In genomic region chr5:114447084-114447773, GRCh38 we compare ENCODE assay signal across 10 cellular contexts.
DNase-seq lines count a peak whose midpoint lies in the region; ATAC-seq and TF ChIP-seq lines count a peak whose summit lies in the region.
"Had no signal": no experiment of that assay in that cellular context is flagged by ENCODE, and none has a peak within 500 bp of the region (broad histone marks: within the 10 kb centered on the region; RNA-seq: fewer than 3 reads in every experiment).

No MANE protein-coding gene starts in this region.

- no peaks in the 10 kb centered on the region for H3K9me3 Mint-ChIP-seq in Calu3 (ENCODE audit: low read depth, unreplicated experiment)
- no peaks in the 10 kb centered on the region for H3K9me3 Mint-ChIP-seq in activated CD8-positive, alpha-beta memory T cell treated with anti-CD3 and anti-CD28 coated beads, Interleukin-2, amount 10 ng/mL, durations not matched to agents 7 days and 5 days (ENCODE audit: low read depth)
- no peaks in the 10 kb centered on the region for H3K9me3 Mint-ChIP-seq in activated CD4-positive, alpha-beta memory T cell treated with anti-CD3 and anti-CD28 coated beads, Interleukin-2, amount 10 ng/mL, durations not matched to agents 7 days and 5 days

- H3K4me3 ChIP-seq in OCI-LY1 (ENCODE audit: low read depth, low read length, poor library complexity, severe bottlenecking): no peak overlapping the region
- H3K4me3 ChIP-seq: MG63 had no signal

- no peak overlapping the region for H3K27ac Mint-ChIP-seq in Calu3 (ENCODE audit: unreplicated experiment)
- H3K27ac Mint-ChIP-seq in activated CD8-positive, alpha-beta memory T cell treated with anti-CD3 and anti-CD28 coated beads, Interleukin-2, amount 10 ng/mL, durations not matched to agents 7 days and 5 days: no peak overlapping the region
- no peak overlapping the region for H3K27ac Mint-ChIP-seq in activated CD4-positive, alpha-beta memory T cell treated with anti-CD3 and anti-CD28 coated beads, Interleukin-2, amount 10 ng/mL, durations not matched to agents 7 days and 5 days

- H3K27me3 ChIP-seq in OCI-LY1 (ENCODE audit: insufficient read depth, low read length) (no peaks in the 10 kb centered on the region), foreskin keratinocyte (peaks cover 2% of the 10 kb centered on the region)
- H3K27me3 ChIP-seq: MG63 had no signal

- POLR2A ChIA-PET in activated CD4-positive, alpha-beta memory T cell treated with anti-CD3 and anti-CD28 coated beads, Interleukin-2, amount 10 ng/mL, durations not matched to agents 7 days and 5 days (lab: Charles Lee): no interaction called here

- no peaks in the 10 kb centered on the region for H3K36me3 ChIP-seq in OCI-LY1 (ENCODE audit: insufficient read depth, low read length)
- H3K36me3 ChIP-seq: MG63 had no signal

- no peak overlapping the region for H3K4me2 ChIP-seq in OCI-LY1 (ENCODE audit: low read length)

- no peaks in the 10 kb centered on the region for H3K4me1 Mint-ChIP-seq in Calu3 (ENCODE audit: low read depth, unreplicated experiment)
- H3K4me1 Mint-ChIP-seq in activated CD8-positive, alpha-beta memory T cell treated with anti-CD3 and anti-CD28 coated beads, Interleukin-2, amount 10 ng/mL, durations not matched to agents 7 days and 5 days: no peaks in the 10 kb centered on the region
- H3K4me1 Mint-ChIP-seq in activated CD4-positive, alpha-beta memory T cell treated with anti-CD3 and anti-CD28 coated beads, Interleukin-2, amount 10 ng/mL, durations not matched to agents 7 days and 5 days: no peaks in the 10 kb centered on the region

- no peaks in the 10 kb centered on the region for H3K79me2 ChIP-seq in OCI-LY1 (ENCODE audit: insufficient read depth, low read length)

- ATAC-seq in GM21390 (IDR thresholded peaks at IDR 0.05; ENCODE audit: unreplicated experiment) (peak; percentile 46), foreskin keratinocyte (peak; percentile 40), HG02970 (IDR thresholded peaks at IDR 0.05; ENCODE audit: low FRiP score, unreplicated experiment) (no peak)
- ATAC-seq in activated CD8-positive, alpha-beta memory T cell treated with anti-CD3 and anti-CD28 coated beads, Interleukin-2, amount 10 ng/mL, durations not matched to agents 7 days and 5 days: no peak

- H3K9ac ChIP-seq in OCI-LY1 (ENCODE audit: low read length): no peak overlapping the region

- H3K9me3 ChIP-seq in OCI-LY1 (ENCODE audit: low read length): no peaks in the 10 kb centered on the region
- H3K9me3 ChIP-seq: MG63 had no signal

- no peaks in the 10 kb centered on the region for H3F3A ChIP-seq in OCI-LY1 (ENCODE audit: insufficient read depth, low read length)

- no peaks in the 10 kb centered on the region for H3K9me2 ChIP-seq in OCI-LY1 (ENCODE audit: low read depth, low read length)

- no peak overlapping the region for H3K4me3 Mint-ChIP-seq in Calu3 (ENCODE audit: low read depth, unreplicated experiment)
- H3K4me3 Mint-ChIP-seq in activated CD8-positive, alpha-beta memory T cell treated with anti-CD3 and anti-CD28 coated beads, Interleukin-2, amount 10 ng/mL, durations not matched to agents 7 days and 5 days: no peak overlapping the region
- H3K4me3 Mint-ChIP-seq in activated CD4-positive, alpha-beta memory T cell treated with anti-CD3 and anti-CD28 coated beads, Interleukin-2, amount 10 ng/mL, durations not matched to agents 7 days and 5 days: no peak overlapping the region

- H3K4me1 ChIP-seq in OCI-LY1 (ENCODE audit: insufficient read depth, low read length, severe bottlenecking) (no peaks in the 10 kb centered on the region), foreskin keratinocyte (no peaks in the 10 kb centered on the region)

- DNase-seq in Calu3 (no peak), foreskin keratinocyte (peak in 1 of 2 donors; percentile 7), NCI-H187 (lab: John Stamatoyannopoulos, UW) (no peak)
- no peak for DNase-seq in activated CD8-positive, alpha-beta memory T cell treated with anti-CD3 and anti-CD28 coated beads, Interleukin-2, amount 10 ng/mL, durations not matched to agents 7 days and 5 days
- no peak for DNase-seq in activated CD4-positive, alpha-beta memory T cell treated with anti-CD3 and anti-CD28 coated beads, Interleukin-2, amount 10 ng/mL, durations not matched to agents 7 days and 5 days
- DNase-seq: activated CD8-positive, alpha-beta memory T cell treated with anti-CD3 and anti-CD28 coated beads, Interleukin-2, amount 50 U/mL, for 4 hours; MG63 had no signal

- no TSS peak for BruUV-seq in Calu3 (replicated peaks; lab: Mats Ljungman, UMichigan)

- CTCF ChIA-PET in Calu3 (lab: Charles Lee): interaction anchor here (0.9 to 1.6 kb wide), 2 partner anchors 87 to 835 kb away, joined by 7 to 12 read pairs; no protein-coding TSS in a partner anchor
- CTCF ChIA-PET in activated CD8-positive, alpha-beta memory T cell treated with anti-CD3 and anti-CD28 coated beads, Interleukin-2, amount 10 ng/mL, durations not matched to agents 7 days and 5 days (lab: Charles Lee): interaction anchor here (1.3 kb wide), 1 partner anchor 767 kb away, joined by 4 read pairs; no protein-coding TSS in a partner anchor
- CTCF ChIA-PET in activated CD4-positive, alpha-beta memory T cell treated with anti-CD3 and anti-CD28 coated beads, Interleukin-2, amount 10 ng/mL, durations not matched to agents 7 days and 5 days (lab: Charles Lee): interaction anchor here (0.9 to 1.3 kb wide), 3 partner anchors 8 to 835 kb away, joined by 3 read pairs; no protein-coding TSS in a partner anchor

- peaks cover 50% of the 10 kb centered on the region for H3K27me3 Mint-ChIP-seq in Calu3 (ENCODE audit: unreplicated experiment)
- H3K27me3 Mint-ChIP-seq in activated CD8-positive, alpha-beta memory T cell treated with anti-CD3 and anti-CD28 coated beads, Interleukin-2, amount 10 ng/mL, durations not matched to agents 7 days and 5 days: no peaks in the 10 kb centered on the region
- H3K27me3 Mint-ChIP-seq in activated CD4-positive, alpha-beta memory T cell treated with anti-CD3 and anti-CD28 coated beads, Interleukin-2, amount 10 ng/mL, durations not matched to agents 7 days and 5 days: peaks cover 5% of the 10 kb centered on the region

- H2AFZ ChIP-seq in OCI-LY1 (ENCODE audit: low read length): no peak overlapping the region

- H3K27ac ChIP-seq in OCI-LY1 (ENCODE audit: low read depth, low read length, poor library complexity, severe bottlenecking): no peak overlapping the region
- no peak overlapping the region for H3K27ac ChIP-seq in foreskin keratinocyte

- H4K20me1 ChIP-seq in OCI-LY1 (ENCODE audit: insufficient read depth, low read length): no peaks in the 10 kb centered on the region

- intact Hi-C loops in Calu3 (cut with micrococcal nuclease; ENCODE audit: unreplicated experiment): loop anchor here (1.0 to 5.0 kb wide), 2 partner anchors 85 to 140 kb away; partner anchors contain the start of gene KCNN2

- no peaks in the 10 kb centered on the region for H3K36me3 Mint-ChIP-seq in Calu3 (ENCODE audit: insufficient read depth, unreplicated experiment)
- H3K36me3 Mint-ChIP-seq in activated CD8-positive, alpha-beta memory T cell treated with anti-CD3 and anti-CD28 coated beads, Interleukin-2, amount 10 ng/mL, durations not matched to agents 7 days and 5 days: no peaks in the 10 kb centered on the region
- no peaks in the 10 kb centered on the region for H3K36me3 Mint-ChIP-seq in activated CD4-positive, alpha-beta memory T cell treated with anti-CD3 and anti-CD28 coated beads, Interleukin-2, amount 10 ng/mL, durations not matched to agents 7 days and 5 days (ENCODE audit: low read depth)

- TF ChIP-seq CTCF in Calu3 (IDR thresholded peaks at IDR 0.05; ENCODE audit: unreplicated experiment) (peak; percentile 42), OCI-LY1 (IDR thresholded peaks at IDR 0.05; ENCODE audit: low read length) (peak; percentile 16; the same call in 1 of the 2 replicates), foreskin keratinocyte (conservative IDR thresholded peaks at IDR 0.05) (peak; percentile 39)

Comparison
In these comparisons a context has a peak if more than half of its experiments do, and no peak if none do; other contexts are left out.
1. ATAC-seq: peak in GM21390 (single experiment) and foreskin keratinocyte (single experiment); none in HG02970 (single experiment) and activated CD8-positive, alpha-beta memory T cell treated with anti-CD3 and anti-CD28 coated beads, Interleukin-2, amount 10 ng/mL, durations not matched to agents 7 days and 5 days (single experiment).
2. Peak in every context shown above with its lines, with median percentiles within 50 percentile points of each other: CTCF ChIP-seq.